ENCODE assay signal across 10 cellular contexts in the genomic region with DNA sequence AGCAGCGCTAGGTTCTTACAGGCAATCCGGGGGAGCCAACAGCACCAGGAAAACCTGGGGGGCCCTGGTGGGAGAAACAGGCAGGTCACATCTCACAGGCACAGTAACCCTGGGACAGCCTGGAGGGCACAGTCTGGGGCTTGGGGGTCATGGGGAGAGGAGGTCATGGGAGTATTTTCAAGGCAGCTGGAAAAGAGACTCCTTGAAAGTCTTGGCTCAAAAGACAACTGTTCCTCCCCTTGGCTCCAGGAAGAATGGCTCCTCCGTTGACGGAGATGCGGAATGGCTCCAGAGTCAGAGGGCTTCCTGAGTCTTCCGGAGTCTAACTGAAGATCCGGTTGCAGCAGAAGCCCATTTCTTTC. TPM values are rescaled to one million over a fixed set of nuclear protein-coding genes. Genes with fewer than 3 reads are reported as not detected.
DNase-seq lines count a peak whose midpoint lies in the region; ATAC-seq, FAIRE-seq and TF ChIP-seq lines count a peak whose summit lies in the region.
"Had no signal": no experiment of that assay in that cellular context is flagged by ENCODE, and none has a peak within 500 bp of the region (broad histone marks: within the 10 kb centered on the region; RNA-seq: fewer than 3 reads in every experiment).

No MANE protein-coding gene starts in this region.

- H3K4me1 Mint-ChIP-seq in H9 (peaks cover 27 to 37% of the 10 kb centered on the region in 2 experiments), glutamatergic neuron (ENCODE audit: low read depth, unreplicated experiment) (peaks cover 70% of the 10 kb centered on the region)
- H3K4me1 Mint-ChIP-seq in CD4-positive, alpha-beta memory T cell: peaks cover 5 to 13% (median 10%) of the 10 kb centered on the region in 4 donors

- H3K27ac Mint-ChIP-seq in H9: no peak overlapping the region
- peak overlapping the region; percentile 99 for H3K27ac Mint-ChIP-seq in glutamatergic neuron (ENCODE audit: unreplicated experiment)
- no peak overlapping the region for H3K27ac Mint-ChIP-seq in CD4-positive, alpha-beta memory T cell
- H3K27ac Mint-ChIP-seq: activated CD4-positive, alpha-beta T cell treated with anti-CD3 and anti-CD28 coated beads, Interleukin-2, amount 10 ng/mL, durations not matched to agents 7 days and 5 days had no signal

- H4K20me1 ChIP-seq in H9 (ENCODE audit: control insufficient read depth, insufficient read depth, insufficient read length) (no peaks in the 10 kb centered on the region), HepG2 (ENCODE audit: insufficient read depth, low read length) (no peaks in the 10 kb centered on the region)

- H3K79me2 ChIP-seq in H9 (ENCODE audit: insufficient read depth, low read length) (no peaks in the 10 kb centered on the region), HepG2 (ENCODE audit: insufficient read depth, low read length) (no peaks in the 10 kb centered on the region)

- TF ChIP-seq EP300 in sigmoid colon (IDR thresholded peaks at IDR 0.05) (no peak), HepG2 (IDR thresholded peaks at IDR 0.05; ENCODE audit: low read depth in 2 of 2, low read length in 2 of 2) (no peak), HepG2 (CRISPR knock-in tag; IDR thresholded peaks at IDR 0.05; ENCODE audit: borderline replicate concordance) (no peak)

- H2AFZ ChIP-seq in H9 (ENCODE audit: low read length) (no peak overlapping the region), HepG2 (ENCODE audit: low read length) (no peak overlapping the region)

- no peak overlapping the region for H3K4ac ChIP-seq in H9 (ENCODE audit: low read depth, low read length)

- no peak overlapping the region for H3K23ac ChIP-seq in H9 (ENCODE audit: insufficient read length, low read depth, low read length)

- POLR2A ChIA-PET in HepG2 (lab: Yijun Ruan, JAX): interaction anchor here (1.4 kb wide), 1 partner anchor 30 kb away, joined by 7 read pairs; no protein-coding TSS in a partner anchor
- POLR2A ChIA-PET in CD4-positive, alpha-beta memory T cell (lab: Charles Lee; ENCODE audit: partially characterized antibody): no interaction called here

- BruUV-seq in HepG2 (replicated peaks; lab: Mats Ljungman, UMichigan): no TSS peak

- H3K4me3 ChIP-seq in adrenal gland: peak overlapping the region in 1 of 4 donors; percentile 48
- peak overlapping the region in 3 of 4 donors; percentile 26 to 32 (median 28) for H3K4me3 ChIP-seq in sigmoid colon
- H3K4me3 ChIP-seq in HepG2 (replicated peaks in 1 of 3; ENCODE audit: insufficient read depth in 1 of 3, low read depth in 2 of 3, low read length in 3 of 3): no peak overlapping the region
- H3K4me3 ChIP-seq in CD4-positive, alpha-beta memory T cell (ENCODE audit: low read length in 2 of 2): no peak overlapping the region

- H3K18ac ChIP-seq in H9 (ENCODE audit: insufficient read length, low read depth, low read length): no peak overlapping the region

- TF ChIP-seq CTCF in H9 (conservative IDR thresholded peaks at IDR 0.05) (no peak), adrenal gland (IDR thresholded peaks at IDR 0.05) (peak in 1 of 6 experiments; percentile 10), glutamatergic neuron (IDR thresholded peaks at IDR 0.05; ENCODE audit: partially characterized antibody, unreplicated experiment) (no peak), sigmoid colon (IDR thresholded peaks at IDR 0.05) (peak in 1 of 4 experiments; percentile 18), HepG2 (CRISPR knock-in tag; IDR thresholded peaks at IDR 0.05) (no peak)

- H3K36me3 Mint-ChIP-seq in H9 (ENCODE audit: insufficient read depth in 1 of 3, low read depth in 3 of 3) (no peaks in the 10 kb centered on the region), glutamatergic neuron (ENCODE audit: unreplicated experiment) (no peaks in the 10 kb centered on the region)
- H3K36me3 Mint-ChIP-seq in CD4-positive, alpha-beta memory T cell: no peaks in the 10 kb centered on the region

- H2BK12ac ChIP-seq in H9 (ENCODE audit: insufficient read length, low read depth, low read length): no peak overlapping the region

- H3K4me3 Mint-ChIP-seq in H9: 0 out of 5 replicates have a peak overlapping the region, but pooled peaks of 1 of the 2 experiments have one; percentile 43
- H3K4me3 Mint-ChIP-seq in glutamatergic neuron (ENCODE audit: unreplicated experiment): peak overlapping the region; percentile 88
- H3K4me3 Mint-ChIP-seq in CD4-positive, alpha-beta memory T cell: peak overlapping the region in 4 of 8 donors; percentile 56 to 75 (median 68)
- H3K4me3 Mint-ChIP-seq: activated CD4-positive, alpha-beta T cell treated with anti-CD3 and anti-CD28 coated beads, Interleukin-2, amount 10 ng/mL, durations not matched to agents 7 days and 5 days had no signal

- H3K9me3 Mint-ChIP-seq in H9 (no peaks in the 10 kb centered on the region; a peak in 1 of 5 replicates), glutamatergic neuron (ENCODE audit: unreplicated experiment) (peaks cover 19% of the 10 kb centered on the region)
- H3K9me3 Mint-ChIP-seq in CD4-positive, alpha-beta memory T cell: peaks cover 0 to 1% (median 0%) of the 10 kb centered on the region in 8 donors
- H3K9me3 Mint-ChIP-seq: activated CD4-positive, alpha-beta T cell treated with anti-CD3 and anti-CD28 coated beads, Interleukin-2, amount 10 ng/mL, durations not matched to agents 7 days and 5 days; stimulated activated naive CD8-positive, alpha-beta T cell treated with anti-CD3 and anti-CD28 coated beads, Interleukin-15, Interleukin-2, amounts not matched to agents 100 ng/mL and 50 ng/mL, for 24 hours had no signal

- H3K27me3 ChIP-seq in H9 (ENCODE audit: insufficient read depth, low read length) (no peaks in the 10 kb centered on the region), adrenal gland (no peaks in the 10 kb centered on the region), sigmoid colon (no peaks in the 10 kb centered on the region), HepG2 (ENCODE audit: control insufficient read depth in 1 of 2, insufficient read depth in 2 of 2, low read length in 2 of 2) (no peaks in the 10 kb centered on the region)
- peaks cover 5% of the 10 kb centered on the region for H3K27me3 ChIP-seq in CD4-positive, alpha-beta memory T cell (ENCODE audit: insufficient read depth, low read length)

- no peak overlapping the region for H2AK5ac ChIP-seq in H9 (ENCODE audit: insufficient read length, low read length)

- TF ChIP-seq POLR2A in adrenal gland (IDR thresholded peaks at IDR 0.05) (no peak), sigmoid colon (IDR thresholded peaks at IDR 0.05) (no peak), HepG2 (IDR thresholded peaks at IDR 0.05; ENCODE audit: insufficient read depth in 1 of 2, low read depth in 2 of 2, low read length in 2 of 2) (no peak)

- H3K36me3 ChIP-seq in adrenal gland (replicated peaks in 1 of 2) (no peaks in the 10 kb centered on the region), sigmoid colon (peaks cover 0 to 12% (median 3%) of the 10 kb centered on the region in 4 donors), HepG2 (replicated peaks in 1 of 2; ENCODE audit: control insufficient read depth in 1 of 2, insufficient read depth in 2 of 2, low read length in 2 of 2) (no peaks in the 10 kb centered on the region)
- H3K36me3 ChIP-seq in CD4-positive, alpha-beta memory T cell (ENCODE audit: insufficient read depth, low read length): no peaks in the 10 kb centered on the region

- H2BK15ac ChIP-seq in H9 (ENCODE audit: low read depth, low read length): no peak overlapping the region

- no peak overlapping the region for H2BK5ac ChIP-seq in H9 (ENCODE audit: insufficient read length, low read length)

- in situ Hi-C loops in HepG2 (cut with HindIII; ENCODE audit: extremely low pct_ligation_motif_present, low pct_unique_long_range_greater_than_20kb): no loop called here

- peaks cover 2% of the 10 kb centered on the region for H3K27me3 Mint-ChIP-seq in H9 (ENCODE audit: low read depth)
- peaks cover 20% of the 10 kb centered on the region for H3K27me3 Mint-ChIP-seq in glutamatergic neuron (ENCODE audit: unreplicated experiment)
- H3K27me3 Mint-ChIP-seq in CD4-positive, alpha-beta memory T cell: peaks cover 17 to 20% of the 10 kb centered on the region in 2 donors

- 0 out of 2 replicates have a peak overlapping the region, but pooled peaks have one; percentile 6 for H3K14ac ChIP-seq in H9 (ENCODE audit: insufficient read depth, low read length)

- TF ChIP-seq RAD21 in HepG2 (CRISPR knock-in tag; IDR thresholded peaks at IDR 0.05): no peak

- no peak overlapping the region for H4K5ac ChIP-seq in H9 (ENCODE audit: insufficient read length, low read depth, low read length)

- intact Hi-C loops in adrenal gland (cut with DNase I): no loop called here
- intact Hi-C loops in sigmoid colon (cut with DNase I): no loop called here
- intact Hi-C loops in HepG2 (cut with micrococcal nuclease; ENCODE audit: unreplicated experiment): no loop called here
- intact Hi-C loops in CD4-positive, alpha-beta memory T cell (cut with micrococcal nuclease): no loop called here

- no peak overlapping the region for H3K56ac ChIP-seq in H9 (ENCODE audit: insufficient read length, low read depth, low read length)

- H4K91ac ChIP-seq in H9 (ENCODE audit: insufficient read length, low read depth, low read length): no peak overlapping the region

- ATAC-seq in GM21529 (IDR thresholded peaks at IDR 0.05; ENCODE audit: unreplicated experiment): no peak
- no peak for ATAC-seq in HepG2

- H3K4me1 ChIP-seq in H9 (ENCODE audit: insufficient read depth, low read length) (no peaks in the 10 kb centered on the region; the same call in 1 of the 2 replicates), adrenal gland (replicated peaks in 1 of 2) (peaks cover 10 to 13% of the 10 kb centered on the region in 2 donors), sigmoid colon (peaks cover 0 to 100% (median 88%) of the 10 kb centered on the region in 4 donors), HepG2 (ENCODE audit: insufficient read depth, low read length) (peaks cover 10% of the 10 kb centered on the region)
- H3K4me1 ChIP-seq in CD4-positive, alpha-beta memory T cell (ENCODE audit: insufficient read depth, low read length): peaks cover 11% of the 10 kb centered on the region

- H3K4me2 ChIP-seq in H9 (ENCODE audit: insufficient read depth, insufficient read length, low read length): peak overlapping the region; percentile 27
- no peak overlapping the region for H3K4me2 ChIP-seq in HepG2 (ENCODE audit: low read depth, low read length)

- no peak for FAIRE-seq in HepG2 (lab: Jason Lieb, UNC)

- no peaks in the 10 kb centered on the region for H3K23me2 ChIP-seq in H9 (ENCODE audit: insufficient read length, low read depth, low read length, poor library complexity, severe bottlenecking)

- no peaks in the 10 kb centered on the region for H3K79me1 ChIP-seq in H9 (ENCODE audit: insufficient read depth, low read depth, low read length, poor library complexity, severe bottlenecking)

- H3K27ac ChIP-seq in H9 (ENCODE audit: insufficient read length, low read depth, low read length) (no peak overlapping the region), adrenal gland (peak overlapping the region in 3 of 5 donors; percentile 20 to 79 (median 35)), sigmoid colon (peak overlapping the region; percentile 77 to 82 (median 80)), HepG2 (ENCODE audit: extremely low read length, insufficient read depth, low read length) (no peak overlapping the region)
- H3K27ac ChIP-seq in CD4-positive, alpha-beta memory T cell (ENCODE audit: low read depth, low read length): no peak overlapping the region

- H3K9ac ChIP-seq in H9 (ENCODE audit: extremely low read depth, insufficient read length, low read length): no peak overlapping the region
- no peak overlapping the region for H3K9ac ChIP-seq in HepG2 (ENCODE audit: insufficient read depth, low read depth, low read length)

- H3T11ph ChIP-seq in H9 (ENCODE audit: low read length): no peak overlapping the region

- H4K8ac ChIP-seq in H9 (replicated peaks; ENCODE audit: insufficient read length, low read depth, low read length): no peak overlapping the region

- H2BK20ac ChIP-seq in H9 (ENCODE audit: low read depth, low read length, poor library complexity, severe bottlenecking): no peak overlapping the region

- H3K9me3 ChIP-seq in H9 (ENCODE audit: control insufficient read depth, low read depth, low read length) (no peaks in the 10 kb centered on the region), adrenal gland (replicated peaks in 1 of 3) (no peaks in the 10 kb centered on the region), sigmoid colon (no peaks in the 10 kb centered on the region), HepG2 (ENCODE audit: low read length) (no peaks in the 10 kb centered on the region)
- H3K9me3 ChIP-seq in CD4-positive, alpha-beta memory T cell (ENCODE audit: control insufficient read depth in 1 of 2, low read length in 2 of 2): no peaks in the 10 kb centered on the region

- CTCF ChIA-PET in HepG2 (lab: Yijun Ruan, JAX; ENCODE audit: low intra/inter-chr PET ratio, low total read pairs): no interaction called here
- CTCF ChIA-PET in CD4-positive, alpha-beta memory T cell (lab: Charles Lee; ENCODE audit: partially characterized antibody): interaction anchor here (1.2 kb wide), 1 partner anchor 9 kb away, joined by 3 read pairs; no protein-coding TSS in a partner anchor

- no peak overlapping the region for H2BK120ac ChIP-seq in H9 (ENCODE audit: low read depth, low read length, poor library complexity, severe bottlenecking)

- DNase-seq in H9 (no peak), adrenal gland (no peak), glutamatergic neuron (no peak), sigmoid colon (no peak), T1000 (lab: John Stamatoyannopoulos, UW) (no peak), HepG2 (ENCODE audit: low spot score) (no peak)
- no peak for DNase-seq in CD4-positive, alpha-beta memory T cell

- no CpG with 5 or more reads among the region's 7 CpGs for WGBS in H9 (ENCODE audit: extremely low coverage, insufficient read length, low lambda C conversion rate)
- WGBS in adrenal gland, 4 donors: 45 to 69% (median 66%) methylated on average over 7 of the region's 7 CpGs
- WGBS in sigmoid colon, 2 donors: 63 to 69% methylated on average over 7 of the region's 7 CpGs
- whole genome bisulfite sequencing in HepG2 (ENCODE audit: low lambda C conversion rate): 91% methylated on average over 6 of the region's 7 CpGs

RNA-seq across cellular contexts. Expression of a gene that starts 25.9 kb away (rescaled TPM):
- total RNA-seq in H9 (2021) (40.3 and 43.3 TPM in 2 replicates), adrenal gland (100 to 1,000 TPM in 2 of 8 donors, 10 to 100 TPM in 6; 71.1 to 132 (median 86.5) TPM), glutamatergic neuron (ENCODE audit: unreplicated experiment) (38.9 TPM), sigmoid colon (10 to 100 TPM; 52.9 to 87.4 (median 65.7) TPM), HepG2 (2016; rRNA removed; fragmentation: Illumina TruSeq; extraction: Trizol) (57.1 and 85.7 TPM in 2 replicates)
- polyA plus RNA-seq in adrenal gland (10 to 100 TPM; 58.2 to 87.1 (median 68.9) TPM), sigmoid colon (10 to 100 TPM; 56.5 to 74.2 (median 66.4) TPM), HepG2 (2011; rRNA removed) (57.8 and 69.0 TPM in 2 replicates)
- 16.0 and 19.1 TPM in 2 replicates for total RNA-seq in HepG2 (2016; cell fraction: cytosol; rRNA removed; fragmentation: Illumina TruSeq; extraction: Trizol; ENCODE audit: low read depth)
- 57.5 and 91.4 TPM in 2 replicates for total RNA-seq in HepG2 (2016; cell fraction: insoluble cytoplasmic fraction; rRNA removed; fragmentation: Illumina TruSeq; extraction: Trizol)
- 33.1 and 34.7 TPM in 2 replicates for total RNA-seq in HepG2 (2016; cell fraction: membrane; rRNA removed; fragmentation: Illumina TruSeq; extraction: Trizol)
- total RNA-seq in HepG2 (2016; cell fraction: nucleus; rRNA removed; fragmentation: Illumina TruSeq; extraction: Trizol): 28.3 and 31.4 TPM in 2 replicates
- 59.1 and 66.1 TPM in 2 replicates for polyA plus RNA-seq in HepG2 (2011; cell fraction: cytosol; rRNA removed)
- polyA plus RNA-seq in HepG2 (2011; cell fraction: nucleus; rRNA removed): 28.9 TPM in 2 replicates
- 26.2 and 40.7 TPM in 2 replicates for polyA plus RNA-seq in HepG2 (2012)
- 17.0 and 18.2 TPM in 2 replicates for polyA plus RNA-seq in HepG2 (2016; cell fraction: cytosol; fragmentation: Illumina TruSeq; extraction: Trizol; ENCODE audit: low read depth)
- 103 and 109 TPM in 2 replicates for polyA plus RNA-seq in HepG2 (2016; cell fraction: insoluble cytoplasmic fraction; fragmentation: Illumina TruSeq; extraction: Trizol; ENCODE audit: low read depth)
- 29.6 and 30.9 TPM in 2 replicates for polyA plus RNA-seq in HepG2 (2016; cell fraction: membrane; fragmentation: Illumina TruSeq; extraction: Trizol; ENCODE audit: low read depth)
- 43.9 and 48.1 TPM in 2 replicates for polyA plus RNA-seq in HepG2 (2016; cell fraction: nucleus; fragmentation: Illumina TruSeq; extraction: Trizol; ENCODE audit: insufficient read depth, low read depth)
- polyA minus RNA-seq in HepG2 (2011; rRNA and poly(A)+ RNA removed; ENCODE audit: low replicate concordance): 137 and 154 TPM in 2 replicates
- polyA minus RNA-seq in HepG2 (2011; cell fraction: cytosol; rRNA and poly(A)+ RNA removed): 28.9 and 36.0 TPM in 2 replicates
- 14.2 and 17.9 TPM in 2 replicates for polyA minus RNA-seq in HepG2 (2011; cell fraction: nucleus; rRNA and poly(A)+ RNA removed)
- total RNA-seq in CD4-positive, alpha-beta memory T cell: 10 to 100 TPM; 39.1 to 41.7 TPM
- 100 to 1,000 TPM in 1 of 2 donors, 10 to 100 TPM in 1; 84.7 to 124 TPM for polyA plus RNA-seq in CD4-positive, alpha-beta memory T cell

RNA-seq across cellular contexts. Expression of a gene that starts 33.3 kb away (rescaled TPM):
- total RNA-seq in H9 (2021): 6.2 and 6.5 TPM in 2 replicates
- total RNA-seq in adrenal gland: 10 to 100 TPM; 18.5 to 41.2 (median 26.9) TPM
- 100 to 1,000 TPM in 1 of 3 donors, 10 to 100 TPM in 1, 1 to 10 TPM in 1; 6.1 to 129 (median 49.8) TPM for polyA plus RNA-seq in adrenal gland
- 52.2 TPM for total RNA-seq in glutamatergic neuron (ENCODE audit: unreplicated experiment)
- 100 to 1,000 TPM in 2 of 4 donors, 10 to 100 TPM in 2; 43.1 to 271 (median 98.8) TPM for total RNA-seq in sigmoid colon
- 10 to 100 TPM in 1 of 3 donors, 1 to 10 TPM in 2; 4.6 to 23.4 (median 4.8) TPM for polyA plus RNA-seq in sigmoid colon
- 2.0 and 12.2 TPM in 2 replicates for total RNA-seq in HepG2 (2016; rRNA removed; fragmentation: Illumina TruSeq; extraction: Trizol)
- 0.61 and 0.62 TPM in 2 replicates for total RNA-seq in HepG2 (2016; cell fraction: cytosol; rRNA removed; fragmentation: Illumina TruSeq; extraction: Trizol; ENCODE audit: low read depth)
- 2.0 and 13.0 TPM in 2 replicates for total RNA-seq in HepG2 (2016; cell fraction: insoluble cytoplasmic fraction; rRNA removed; fragmentation: Illumina TruSeq; extraction: Trizol)
- 0.76 and 1.1 TPM in 2 replicates for total RNA-seq in HepG2 (2016; cell fraction: membrane; rRNA removed; fragmentation: Illumina TruSeq; extraction: Trizol)
- total RNA-seq in HepG2 (2016; cell fraction: nucleus; rRNA removed; fragmentation: Illumina TruSeq; extraction: Trizol): 18.2 and 22.6 TPM in 2 replicates
- polyA plus RNA-seq in HepG2 (2011; rRNA removed): 4.3 and 5.1 TPM in 2 replicates
- polyA plus RNA-seq in HepG2 (2011; cell fraction: cytosol; rRNA removed): 0.54 and 0.85 TPM in 2 replicates
- polyA plus RNA-seq in HepG2 (2011; cell fraction: nucleus; rRNA removed): 61.1 and 62.0 TPM in 2 replicates
- polyA plus RNA-seq in HepG2 (2012): 4.7 and 5.1 TPM in 2 replicates
- polyA plus RNA-seq in HepG2 (2016; cell fraction: cytosol; fragmentation: Illumina TruSeq; extraction: Trizol; ENCODE audit: low read depth): 0.29 and 0.41 TPM in 2 replicates
- 1.5 and 2.3 TPM in 2 replicates for polyA plus RNA-seq in HepG2 (2016; cell fraction: insoluble cytoplasmic fraction; fragmentation: Illumina TruSeq; extraction: Trizol; ENCODE audit: low read depth)
- polyA plus RNA-seq in HepG2 (2016; cell fraction: membrane; fragmentation: Illumina TruSeq; extraction: Trizol; ENCODE audit: low read depth): 0.43 and 0.78 TPM in 2 replicates
- polyA plus RNA-seq in HepG2 (2016; cell fraction: nucleus; fragmentation: Illumina TruSeq; extraction: Trizol; ENCODE audit: insufficient read depth, low read depth): 57.7 and 64.7 TPM in 2 replicates
- polyA minus RNA-seq in HepG2 (2011; rRNA and poly(A)+ RNA removed; ENCODE audit: low replicate concordance): 1.4 and 4.1 TPM in 2 replicates
- 0.69 and 1.6 TPM in 2 replicates for polyA minus RNA-seq in HepG2 (2011; cell fraction: cytosol; rRNA and poly(A)+ RNA removed)
- polyA minus RNA-seq in HepG2 (2011; cell fraction: nucleus; rRNA and poly(A)+ RNA removed): 6.8 and 10.1 TPM in 2 replicates
- not detected for total RNA-seq in CD4-positive, alpha-beta memory T cell
- not detected for polyA plus RNA-seq in CD4-positive, alpha-beta memory T cell
- total RNA-seq: activated CD4-positive, alpha-beta T cell treated with anti-CD3 and anti-CD28 coated beads, Interleukin-2, amount 10 ng/mL, durations not matched to agents 7 days and 5 days had no signal

RNA-seq across cellular contexts. Expression of a gene that starts 53.1 kb away (rescaled TPM):
- total RNA-seq in H9 (2021) (not detected in 2 replicates), adrenal gland (1 to 10 TPM in 2 of 8 donors, under 1 TPM in 1, not detected in 5; 0.98 to 2.8 (median 1.7) TPM), glutamatergic neuron (ENCODE audit: unreplicated experiment) (not detected), sigmoid colon (not detected), HepG2 (2016; rRNA removed; fragmentation: Illumina TruSeq; extraction: Trizol) (not detected in 2 replicates)
- polyA plus RNA-seq in adrenal gland (1 to 10 TPM in 1 of 3 donors, under 1 TPM in 2; 0.18 to 3.5 (median 0.67) TPM), sigmoid colon (under 1 TPM in 1 of 3 donors, not detected in 2; 0.03 TPM), HepG2 (2011; rRNA removed) (0.05 TPM in 1 of 2 replicates, not detected in the other)
- not detected in 2 replicates for total RNA-seq in HepG2 (2016; cell fraction: cytosol; rRNA removed; fragmentation: Illumina TruSeq; extraction: Trizol; ENCODE audit: low read depth)
- not detected in 2 replicates for total RNA-seq in HepG2 (2016; cell fraction: insoluble cytoplasmic fraction; rRNA removed; fragmentation: Illumina TruSeq; extraction: Trizol)
- not detected in 2 replicates for total RNA-seq in HepG2 (2016; cell fraction: membrane; rRNA removed; fragmentation: Illumina TruSeq; extraction: Trizol)
- total RNA-seq in HepG2 (2016; cell fraction: nucleus; rRNA removed; fragmentation: Illumina TruSeq; extraction: Trizol): not detected in 2 replicates
- 0.03 TPM in 1 of 2 replicates, not detected in the other for polyA plus RNA-seq in HepG2 (2011; cell fraction: cytosol; rRNA removed)
- 0.13 and 0.23 TPM in 2 replicates for polyA plus RNA-seq in HepG2 (2011; cell fraction: nucleus; rRNA removed)
- 0.07 TPM in 1 of 2 replicates, not detected in the other for polyA plus RNA-seq in HepG2 (2012)
- polyA plus RNA-seq in HepG2 (2016; cell fraction: cytosol; fragmentation: Illumina TruSeq; extraction: Trizol; ENCODE audit: low read depth): not detected in 2 replicates
- polyA plus RNA-seq in HepG2 (2016; cell fraction: insoluble cytoplasmic fraction; fragmentation: Illumina TruSeq; extraction: Trizol; ENCODE audit: low read depth): not detected in 2 replicates
- not detected in 2 replicates for polyA plus RNA-seq in HepG2 (2016; cell fraction: membrane; fragmentation: Illumina TruSeq; extraction: Trizol; ENCODE audit: low read depth)
- polyA plus RNA-seq in HepG2 (2016; cell fraction: nucleus; fragmentation: Illumina TruSeq; extraction: Trizol; ENCODE audit: insufficient read depth, low read depth): not detected in 2 replicates
- not detected in 2 replicates for polyA minus RNA-seq in HepG2 (2011; rRNA and poly(A)+ RNA removed; ENCODE audit: low replicate concordance)
- not detected in 2 replicates for polyA minus RNA-seq in HepG2 (2011; cell fraction: cytosol; rRNA and poly(A)+ RNA removed)
- not detected in 2 replicates for polyA minus RNA-seq in HepG2 (2011; cell fraction: nucleus; rRNA and poly(A)+ RNA removed)
- total RNA-seq in CD4-positive, alpha-beta memory T cell: not detected
- not detected for polyA plus RNA-seq in CD4-positive, alpha-beta memory T cell
- total RNA-seq: activated CD4-positive, alpha-beta T cell treated with anti-CD3 and anti-CD28 coated beads, Interleukin-2, amount 10 ng/mL, durations not matched to agents 7 days and 5 days had no signal

Comparison
In these comparisons a context has a peak if more than half of its experiments do, and no peak if none do; other contexts are left out.
1. H3K27ac ChIP-seq: peak in adrenal gland (3 of 5) and sigmoid colon (4 of 4); none in H9 (single experiment), HepG2 (single experiment) and CD4-positive, alpha-beta memory T cell (single experiment).
2. H3K4me3 ChIP-seq: peak in sigmoid colon (3 of 4); none in HepG2 (0 of 3) and CD4-positive, alpha-beta memory T cell (0 of 2).